In the genomic region with DNA sequence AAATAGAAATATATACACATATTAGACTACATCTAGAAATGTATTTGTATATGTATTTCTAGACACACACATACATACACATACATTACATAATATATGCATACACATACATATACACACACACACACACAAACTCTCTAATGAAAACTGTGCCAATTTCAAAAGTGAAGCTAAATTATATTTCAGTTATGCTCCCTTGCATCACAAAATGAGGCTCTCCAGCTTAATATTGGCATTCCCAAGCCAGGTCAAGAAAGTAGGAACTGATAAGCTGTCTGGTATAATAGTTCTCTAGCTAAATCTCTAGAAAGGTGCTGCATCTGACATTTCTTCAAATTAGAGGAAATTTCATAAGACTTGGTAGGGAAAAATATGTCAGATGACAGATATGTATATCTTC, we compare ENCODE assay signal across 35 cellular contexts. TPM values are rescaled to one million over a fixed set of nuclear protein-coding genes. Genes with fewer than 3 reads are reported as not detected.
"Had no signal": no experiment of that assay in that cellular context is flagged by ENCODE, and none has a peak within 500 bp of the region (broad histone marks: within the 10 kb centered on the region; RNA-seq: fewer than 3 reads in every experiment).

No MANE protein-coding gene starts in this region.

- H3K9me3 ChIP-seq: adrenal gland, body of pancreas, breast epithelium had no signal

- H3K4me3 ChIP-seq: adrenal gland, ascending aorta, body of pancreas, breast epithelium, cardiac muscle cell had no signal

- DNase-seq: activated effector memory CD4-positive, alpha-beta T cell treated with anti-CD3 and anti-CD28 coated beads, Interleukin-2, amount 50 U/mL, for 16 hours; activated effector memory CD4-positive, alpha-beta T cell treated with Interleukin-2 at 50 U/mL for 16 hours; activated gamma-delta T cell; activated gamma-delta T cell treated with Interleukin-2 at 50 U/mL for 16 hours; activated naive CD4-positive, alpha-beta T cell; activated naive CD4-positive, alpha-beta T cell treated with anti-CD3 and anti-CD28 coated beads for 36 hours; activated naive CD4-positive, alpha-beta T cell treated with anti-CD3 and anti-CD28 coated beads, Interleukin-2, amount 10 ng/mL, durations not matched to agents 7 days and 5 days; activated naive CD4-positive, alpha-beta T cell treated with anti-CD3 and anti-CD28 coated beads, Interleukin-2, amount 50 U/mL, for 16 hours; activated naive CD4-positive, alpha-beta T cell treated with Interleukin-2 at 50 U/mL for 16 hours; activated naive CD8-positive, alpha-beta T cell treated with anti-CD3 and anti-CD28 coated beads for 36 hours; activated naive CD8-positive, alpha-beta T cell treated with anti-CD3 and anti-CD28 coated beads, Interleukin-2, amount 10 ng/mL, durations not matched to agents 7 days and 5 days; activated naive CD8-positive, alpha-beta T cell treated with anti-CD3 and anti-CD28 coated beads, Interleukin-2, amount 50 U/mL, for 24 hours; activated T-cell treated with anti-CD3 and anti-CD28 coated beads, Interleukin-2, amount 50 U/mL, for 24 hours; activated T-cell treated with anti-CD3 and anti-CD28 coated beads, Interleukin-2, amount 50 U/mL, for 4 hours; activated T-cell treated with anti-CD3 and anti-CD28 coated beads, Interleukin-2, amount 50 U/mL, for 48 hours; activated T-cell treated with anti-CD3 and anti-CD28 coated beads, Interleukin-2, amount 50 U/mL, for 72 hours; adrenal gland; amniotic stem cell; aorta; body of pancreas; brain microvascular endothelial cell; central memory CD4-positive, alpha-beta T cell; cerebellar nuclear complex had no signal

- H3K27me3 ChIP-seq: adrenal gland, ascending aorta, body of pancreas, brain microvascular endothelial cell, breast epithelium, cardiac muscle cell had no signal

- H3K27ac ChIP-seq: adrenal gland, ascending aorta, body of pancreas, brain microvascular endothelial cell, breast epithelium, cardiac muscle cell had no signal

- H3K36me3 ChIP-seq: adrenal gland, ascending aorta, brain microvascular endothelial cell, breast epithelium, cardiac muscle cell had no signal

- H3K4me1 ChIP-seq: adrenal gland, ascending aorta, body of pancreas, breast epithelium had no signal

RNA-seq across cellular contexts. Expression of gene GARIN6, which starts 56.9 kb away (rescaled TPM):
- total RNA-seq: activated naive CD4-positive, alpha-beta T cell treated with anti-CD3 and anti-CD28 coated beads for 36 hours; activated naive CD4-positive, alpha-beta T cell treated with anti-CD3 and anti-CD28 coated beads, Interleukin-2, amount 50 U/mL, for 72 hours; activated naive CD8-positive, alpha-beta T cell treated with anti-CD3 and anti-CD28 coated beads for 36 hours; activated naive CD8-positive, alpha-beta T cell treated with anti-CD3 and anti-CD28 coated beads, Interleukin-2, amount 10 ng/mL, durations not matched to agents 7 days and 5 days; activated T-cell treated with anti-CD3 and anti-CD28 coated beads, Interleukin-2, amount 50 U/mL, for 4 hours; activated T-cell treated with anti-CD3 and anti-CD28 coated beads, Interleukin-2, amount 50 U/mL, for 72 hours; activated T-helper 1 cell treated with anti-CD3 and anti-CD28 coated beads, Interleukin-12 subunit alpha, Interleukin-12 subunit beta, Interleukin-2, Interleukin-4 antibody, amounts not matched to agents 30 ng/mL and 10 ng/mL and 1 ng/mL, durations not matched to agents 14 hours and 24 hours and 36 hours; activated T-helper 17 cell treated with anti-CD3 and anti-CD28 coated beads, Interleukin-2, amount 50 U/mL, for 72 hours; activated T-helper 2 cell treated with anti-CD3 and anti-CD28 coated beads, Interferon-gamma antibody, Interleukin-2, Interleukin-4, amounts not matched to agents 10 μg/mL and 5 μg/mL and 100 μg/mL, durations not matched to agents 14 hours and 24 hours and 36 hours; adrenal gland; aorta; ascending aorta; astrocyte; body of pancreas; breast epithelium; bronchial epithelial cell; cardiac muscle cell; cardiac septum; cerebellum; chondrocyte had no signal
